33 cellular contexts compared by ENCODE assay signal in genomic region chr18:7165846-7166393, GRCh38. TPM values are rescaled to one million over a fixed set of nuclear protein-coding genes. Genes with fewer than 3 reads are reported as not detected.
"Had no signal": no experiment of that assay in that cellular context is flagged by ENCODE, and none has a peak within 500 bp of the region (broad histone marks: within the 10 kb centered on the region; RNA-seq: fewer than 3 reads in every experiment).

No MANE protein-coding gene starts in this region.

- H3K4me1 Mint-ChIP-seq: activated B cell treated with CpG ODN at 0.5 μM for 24 hours; activated naive CD4-positive, alpha-beta T cell treated with anti-CD3 and anti-CD28 coated beads, Interleukin-2, amount 10 ng/mL, durations not matched to agents 7 days and 5 days; activated naive CD8-positive, alpha-beta T cell treated with anti-CD3 and anti-CD28 coated beads, Interleukin-2, amount 50 U/mL, for 24 hours had no signal

- H3K9ac ChIP-seq: KMS-11 had no signal

- H3K9me3 ChIP-seq: ascending aorta, body of pancreas, breast epithelium, SJCRH30 had no signal

- H3K4me3 Mint-ChIP-seq: activated B cell treated with CpG ODN at 0.5 μM for 24 hours; activated CD4-positive, alpha-beta memory T cell treated with anti-CD3 and anti-CD28 coated beads for 36 hours; activated naive CD4-positive, alpha-beta T cell treated with anti-CD3 and anti-CD28 coated beads, Interleukin-2, amount 10 ng/mL, durations not matched to agents 7 days and 5 days; activated naive CD8-positive, alpha-beta T cell; activated naive CD8-positive, alpha-beta T cell treated with anti-CD3 and anti-CD28 coated beads, Interleukin-2, amount 50 U/mL, for 24 hours; T-helper 1 cell treated with Interleukin-12 subunit alpha and Interleukin-12 subunit beta and Interleukin-4 antibody, amounts not matched to agents 30 μg/mL and 1 μg/mL, for 36 hours; T-helper 2 cell treated with Interferon-gamma antibody and Interleukin-4, amounts not matched to agents 5 μg/mL and 100 μg/mL, for 36 hours had no signal

- H3K27me3 ChIP-seq: ascending aorta, body of pancreas, breast epithelium, SJCRH30 had no signal

- H3K4me1 ChIP-seq: ascending aorta, body of pancreas, breast epithelium, SJCRH30 had no signal

- H3K9me3 Mint-ChIP-seq: activated CD4-positive, alpha-beta memory T cell treated with anti-CD3 and anti-CD28 coated beads for 36 hours; activated naive CD4-positive, alpha-beta T cell treated with anti-CD3 and anti-CD28 coated beads, Interleukin-2, amount 10 ng/mL, durations not matched to agents 7 days and 5 days; activated naive CD8-positive, alpha-beta T cell treated with anti-CD3 and anti-CD28 coated beads, Interleukin-2, amount 50 U/mL, for 24 hours; T-helper 1 cell treated with Interleukin-12 subunit alpha and Interleukin-12 subunit beta and Interleukin-4 antibody, amounts not matched to agents 30 μg/mL and 1 μg/mL, for 36 hours; T-helper 2 cell treated with Interferon-gamma antibody and Interleukin-4, amounts not matched to agents 5 μg/mL and 100 μg/mL, for 36 hours had no signal

- H3K36me3 Mint-ChIP-seq: activated CD4-positive, alpha-beta memory T cell treated with anti-CD3 and anti-CD28 coated beads for 36 hours; activated naive CD4-positive, alpha-beta T cell treated with anti-CD3 and anti-CD28 coated beads, Interleukin-2, amount 10 ng/mL, durations not matched to agents 7 days and 5 days; activated naive CD8-positive, alpha-beta T cell had no signal

- H3K27me3 Mint-ChIP-seq: activated CD4-positive, alpha-beta memory T cell treated with anti-CD3 and anti-CD28 coated beads for 36 hours; activated naive CD4-positive, alpha-beta T cell treated with anti-CD3 and anti-CD28 coated beads, Interleukin-2, amount 10 ng/mL, durations not matched to agents 7 days and 5 days; activated naive CD8-positive, alpha-beta T cell; activated naive CD8-positive, alpha-beta T cell treated with anti-CD3 and anti-CD28 coated beads, Interleukin-2, amount 50 U/mL, for 24 hours had no signal

- H3K27ac Mint-ChIP-seq: activated B cell treated with CpG ODN at 0.5 μM for 24 hours; activated CD4-positive, alpha-beta memory T cell treated with anti-CD3 and anti-CD28 coated beads for 36 hours; activated naive CD4-positive, alpha-beta T cell treated with anti-CD3 and anti-CD28 coated beads, Interleukin-2, amount 10 ng/mL, durations not matched to agents 7 days and 5 days; activated naive CD8-positive, alpha-beta T cell; activated naive CD8-positive, alpha-beta T cell treated with anti-CD3 and anti-CD28 coated beads, Interleukin-2, amount 50 U/mL, for 24 hours; T-helper 1 cell treated with Interleukin-12 subunit alpha and Interleukin-12 subunit beta and Interleukin-4 antibody, amounts not matched to agents 30 μg/mL and 1 μg/mL, for 36 hours; T-helper 2 cell treated with Interferon-gamma antibody and Interleukin-4, amounts not matched to agents 5 μg/mL and 100 μg/mL, for 36 hours had no signal

- H3K36me3 ChIP-seq: ascending aorta, breast epithelium, SJCRH30 had no signal

- H3K27ac ChIP-seq: ascending aorta, body of pancreas, breast epithelium, KMS-11, SJCRH30, SK-N-MC had no signal

- DNase-seq: activated B cell treated with CpG ODN at 0.5 μM for 24 hours; activated CD4-positive, alpha-beta memory T cell treated with anti-CD3 and anti-CD28 coated beads for 36 hours; activated CD4-positive, alpha-beta T cell treated with anti-CD3 and anti-CD28 coated beads for 4 hours; activated CD4-positive, alpha-beta T cell treated with anti-CD3 and anti-CD28 coated beads, Interleukin-2, amount 50 U/mL, for 1 hour; activated CD4-positive, CD25-positive, alpha-beta regulatory T cell treated with anti-CD3 and anti-CD28 coated beads, Interleukin-2, amount 50 U/mL, for 72 hours; activated CD8-positive, alpha-beta memory T cell treated with anti-CD3 and anti-CD28 coated beads, Interleukin-2, amount 50 U/mL, for 4 hours; activated effector memory CD4-positive, alpha-beta T cell treated with Interleukin-2 at 50 U/mL for 16 hours; activated naive CD4-positive, alpha-beta T cell treated with anti-CD3 and anti-CD28 coated beads, Interleukin-2, amount 10 ng/mL, durations not matched to agents 7 days and 5 days; activated naive CD8-positive, alpha-beta T cell treated with anti-CD3 and anti-CD28 coated beads, Interleukin-2, amount 50 U/mL, for 24 hours; activated T-cell treated with anti-CD3 and anti-CD28 coated beads, Interleukin-2, amount 50 U/mL, for 48 hours; body of pancreas; MM.1S; MV-4-11; NCI-H1092; NCI-H1436 treated with DMSO at 0.1 percent for 48 hours; NCI-H1694 treated with DMSO at 0.1 percent for 48 hours; NCI-H2029; NCI-H2171 treated with DMSO at 0.1 percent for 48 hours; NCI-H2227 treated with DMSO at 0.1 percent for 48 hours; NCI-H446; NCI-H510A treated with DMSO at 0.1 percent for 48 hours; NCI-H526 treated with DMSO at 0.1 percent for 48 hours; NCI-H774; SHP77 had no signal

- H3K4me3 ChIP-seq: ascending aorta, body of pancreas, breast epithelium, SJCRH30, SK-N-MC had no signal

- ATAC-seq: activated naive CD8-positive, alpha-beta T cell treated with anti-CD3 and anti-CD28 coated beads, Interleukin-2, amount 50 U/mL, for 24 hours; body of pancreas; Panc1 had no signal

- H3K4me2 ChIP-seq: KMS-11 had no signal

RNA-seq across cellular contexts. Expression of gene LAMA1, which starts 48.3 kb away (rescaled TPM):
- total RNA-seq: activated B cell treated with CpG ODN at 0.5 μM for 24 hours; activated CD4-positive, alpha-beta memory T cell treated with anti-CD3 and anti-CD28 coated beads for 36 hours; ascending aorta had no signal
